In the genomic region with DNA sequence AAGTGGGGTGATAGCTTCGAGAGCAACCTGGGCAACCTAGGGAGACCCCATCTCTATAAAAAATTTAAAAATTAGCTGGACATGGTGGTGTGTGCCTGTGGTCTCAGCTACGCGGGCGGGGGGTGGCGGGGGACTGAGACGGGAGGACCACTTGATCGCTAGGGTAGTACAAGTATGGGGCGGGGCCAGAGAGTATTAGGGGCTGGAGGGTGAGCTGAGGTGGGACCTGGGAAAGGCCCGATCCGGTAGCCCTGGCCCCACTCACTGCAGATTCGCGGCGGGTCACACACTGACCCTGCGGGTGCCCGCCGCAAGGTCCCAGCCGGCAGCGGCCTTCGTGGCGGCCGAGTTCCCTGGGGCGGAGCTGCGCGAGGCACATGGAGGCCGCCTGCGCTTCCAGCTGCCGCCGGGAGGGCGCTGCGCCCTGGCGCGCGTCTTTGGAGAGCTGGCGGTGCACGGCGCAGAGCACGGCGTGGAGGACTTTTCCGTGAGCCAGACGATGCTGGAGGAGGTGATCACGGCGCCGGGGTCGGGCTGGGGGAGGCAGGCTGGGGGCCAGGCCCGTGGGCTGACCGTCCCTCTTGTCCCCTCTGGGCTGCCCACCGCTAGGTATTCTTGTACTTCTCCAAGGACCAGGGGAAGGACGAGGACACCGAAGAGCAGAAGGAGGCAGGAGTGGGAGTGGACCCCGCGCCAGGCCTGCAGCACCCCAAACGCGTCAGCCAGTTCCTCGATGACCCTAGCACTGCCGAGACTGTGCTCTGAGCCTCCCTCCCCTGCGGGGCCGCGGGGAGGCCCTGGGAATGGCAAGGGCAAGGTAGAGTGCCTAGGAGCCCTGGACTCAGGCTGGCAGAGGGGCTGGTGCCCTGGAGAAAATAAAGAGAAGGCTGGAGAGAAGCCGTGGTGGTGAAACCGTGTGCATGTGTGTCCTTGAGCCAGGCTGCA, we compare ENCODE assay signal across 8 cellular contexts. TPM values are rescaled to one million over a fixed set of nuclear protein-coding genes. Genes with fewer than 3 reads are reported as not detected.
DNase-seq lines count a peak whose midpoint lies in the region; ATAC-seq and TF ChIP-seq lines count a peak whose summit lies in the region.

No MANE protein-coding gene starts in this region.

- peaks cover 10% of the 10 kb centered on the region for H3K4me1 Mint-ChIP-seq in Calu3 (ENCODE audit: low read depth, unreplicated experiment)
- peaks cover 23% of the 10 kb centered on the region for H3K4me1 Mint-ChIP-seq in T-helper 1 cell treated with Interleukin-12 subunit alpha and Interleukin-12 subunit beta and Interleukin-4 antibody, amounts not matched to agents 30 μg/mL and 1 μg/mL, for 36 hours (ENCODE audit: low read depth)

- intact Hi-C loops in Calu3 (cut with micrococcal nuclease; ENCODE audit: unreplicated experiment) = no loop called here

- peak overlapping the region; percentile 24 for H3K9ac ChIP-seq in iPS-15b (ENCODE audit: low read depth, low read length)

- no peaks in the 10 kb centered on the region for H3K9me3 ChIP-seq in iPS-15b (ENCODE audit: control insufficient read depth, insufficient read depth, low read length)

- H3K4me1 ChIP-seq in iPS-15b (ENCODE audit: control insufficient read depth, insufficient read depth, low read length) = peaks cover 8% of the 10 kb centered on the region

- H3K36me3 Mint-ChIP-seq in Calu3 (ENCODE audit: insufficient read depth, unreplicated experiment) = peaks cover 38% of the 10 kb centered on the region
- peaks cover 12% of the 10 kb centered on the region for H3K36me3 Mint-ChIP-seq in T-helper 1 cell treated with Interleukin-12 subunit alpha and Interleukin-12 subunit beta and Interleukin-4 antibody, amounts not matched to agents 30 μg/mL and 1 μg/mL, for 36 hours (ENCODE audit: low read depth)

- H3K36me3 ChIP-seq in iPS-15b (ENCODE audit: control insufficient read depth, insufficient read depth, low read length) = peaks cover 4% of the 10 kb centered on the region

- peak overlapping the region; percentile 58 for H3K4me3 Mint-ChIP-seq in Calu3 (ENCODE audit: low read depth, unreplicated experiment)
- H3K4me3 Mint-ChIP-seq in T-helper 1 cell treated with Interleukin-12 subunit alpha and Interleukin-12 subunit beta and Interleukin-4 antibody, amounts not matched to agents 30 μg/mL and 1 μg/mL, for 36 hours = peak overlapping the region; percentile 57

- H3K27me3 ChIP-seq in iPS-15b (ENCODE audit: control insufficient read depth, insufficient read depth, low read length) = peaks cover 3% of the 10 kb centered on the region

- H3K4me3 ChIP-seq in astrocyte of the spinal cord (ENCODE audit: low read depth, low read length) = no peak overlapping the region
- H3K4me3 ChIP-seq in iPS-15b (ENCODE audit: low read depth, low read length) = peak overlapping the region; percentile 52

- no peaks in the 10 kb centered on the region for H3K27me3 Mint-ChIP-seq in Calu3 (ENCODE audit: unreplicated experiment)
- no peaks in the 10 kb centered on the region for H3K27me3 Mint-ChIP-seq in T-helper 1 cell treated with Interleukin-12 subunit alpha and Interleukin-12 subunit beta and Interleukin-4 antibody, amounts not matched to agents 30 μg/mL and 1 μg/mL, for 36 hours (ENCODE audit: low read depth)

- CTCF ChIA-PET in Calu3 (lab: Charles Lee) = interaction anchor here (0.5 to 2.0 kb wide), 2 partner anchors 10 to 294 kb away, joined by 4 to 12 read pairs; no protein-coding TSS in a partner anchor

- BruUV-seq in Calu3 (replicated peaks; lab: Mats Ljungman, UMichigan) = no TSS peak

- no peak overlapping the region for H3K27ac Mint-ChIP-seq in Calu3 (ENCODE audit: unreplicated experiment)
- H3K27ac Mint-ChIP-seq in T-helper 1 cell treated with Interleukin-12 subunit alpha and Interleukin-12 subunit beta and Interleukin-4 antibody, amounts not matched to agents 30 μg/mL and 1 μg/mL, for 36 hours = peak overlapping the region; percentile 76

- no peaks in the 10 kb centered on the region for H3K9me3 Mint-ChIP-seq in Calu3 (ENCODE audit: low read depth, unreplicated experiment)
- H3K9me3 Mint-ChIP-seq in T-helper 1 cell treated with Interleukin-12 subunit alpha and Interleukin-12 subunit beta and Interleukin-4 antibody, amounts not matched to agents 30 μg/mL and 1 μg/mL, for 36 hours = no peaks in the 10 kb centered on the region

- in situ Hi-C loops in astrocyte of the spinal cord (cut with HindIII; ENCODE audit: low sequenced_read_pairs) = no loop called here

- TF ChIP-seq CTCF in Calu3 (IDR thresholded peaks at IDR 0.05; ENCODE audit: unreplicated experiment) (peak; percentile 68), astrocyte of the spinal cord (IDR thresholded peaks at IDR 0.05; ENCODE audit: low read depth, low read length) (peak; percentile 65)

- DNase-seq in Calu3 = peak; percentile 76
- DNase-seq in HPDE6-E6E7 (ENCODE audit: extremely low spot score) = peak; percentile 67
- DNase-seq in astrocyte of the spinal cord (ENCODE audit: low read depth, low spot score) = peak; percentile 44
- DNase-seq in stimulated activated CD4-positive, alpha-beta T cell treated with anti-CD3 and anti-CD28 coated beads, Interleukin-1b, Interleukin-23, amount 100 ng/mL, for 4 hours (ENCODE audit: low read depth in 2 of 2) = peak; percentile 61 to 71

- no peak for ATAC-seq in HG03565 (IDR thresholded peaks at IDR 0.05; ENCODE audit: unreplicated experiment)
- ATAC-seq in GM18498 (IDR thresholded peaks at IDR 0.05; ENCODE audit: unreplicated experiment) = no peak

RNA-seq across cellular contexts. Expression of a gene that starts 2.0 kb away (rescaled TPM):
- 10.4 and 12.0 TPM in 2 replicates for total RNA-seq in Calu3 (2022)

RNA-seq across cellular contexts. Expression of a gene that starts 25.0 kb away (rescaled TPM):
- total RNA-seq in Calu3 (2022) = 22.7 and 24.3 TPM in 2 replicates

RNA-seq across cellular contexts. Expression of a gene that starts 30.2 kb away (rescaled TPM):
- 141 and 144 TPM in 2 replicates for total RNA-seq in Calu3 (2022)

RNA-seq across cellular contexts. Expression of a gene that starts 38.5 kb away (rescaled TPM):
- 135 and 151 TPM in 2 replicates for total RNA-seq in Calu3 (2022)

RNA-seq across cellular contexts. Expression of a gene that starts 38.9 kb away (rescaled TPM):
- 246 and 251 TPM in 2 replicates for total RNA-seq in Calu3 (2022)
